Comparison of ENCODE assay signal across 22 cellular contexts in genomic region chr20:3101251-3101650, GRCh38. TPM values are rescaled to one million over a fixed set of nuclear protein-coding genes. Genes with fewer than 3 reads are reported as not detected.
"Had no signal": no experiment of that assay in that cellular context is flagged by ENCODE, and none has a peak within 500 bp of the region (broad histone marks: within the 10 kb centered on the region; RNA-seq: fewer than 3 reads in every experiment).

No MANE protein-coding gene starts in this region.

- H3K4me3 ChIP-seq: SJSA1, SK-N-MC had no signal

- H3K9me3 ChIP-seq: SJSA1 had no signal

- DNase-seq: Karpas-422, KBM-7, NCI-H1092, NCI-H1105 treated with DMSO at 0.1 percent for 48 hours, NCI-H1417 treated with DMSO at 0.1 percent for 48 hours, NCI-H146, NCI-H1694 treated with DMSO at 0.1 percent for 48 hours, NCI-H1930, NCI-H2081 treated with DMSO at 0.1 percent for 48 hours, NCI-H2171, NCI-H226, NCI-H446, NCI-H510A, NCI-H524 treated with DMSO at 0.1 percent for 48 hours, NCI-H69, NCI-H774, Right ventricle myocardium superior, SIG-M5 had no signal

- H3K36me3 ChIP-seq: SJSA1 had no signal

- H3K4me1 ChIP-seq: SJSA1 had no signal

- H3K27ac ChIP-seq: SJSA1, SK-N-MC had no signal

- H3K27me3 ChIP-seq: SJSA1 had no signal

RNA-seq across cellular contexts. Expression of gene AVP, which starts 16.7 kb away (rescaled TPM):
- total RNA-seq: HT1080, M059J, SJSA1 had no signal

RNA-seq across cellular contexts. Expression of gene OXT, which starts 29.8 kb away (rescaled TPM):
- total RNA-seq: HT1080, M059J, Right ventricle myocardium superior, SJSA1 had no signal

RNA-seq across cellular contexts. Expression of gene GNRH2, which starts 57.8 kb away (rescaled TPM):
- total RNA-seq: HT1080, M059J, Right ventricle myocardium superior, SJSA1 had no signal
